In genomic region chr2:47520825-47521665, GRCh38 we compare ENCODE assay signal across 8 cellular contexts. TPM values are rescaled to one million over a fixed set of nuclear protein-coding genes. Genes with fewer than 3 reads are reported as not detected.
DNase-seq lines count a peak whose midpoint lies in the region; ATAC-seq and TF ChIP-seq lines count a peak whose summit lies in the region.

No MANE protein-coding gene starts in this region.

- intact Hi-C loops in IMR-90 (cut with micrococcal nuclease) (no loop called here), vagina (cut with DNase I) (no loop called here)

- H2BK5ac ChIP-seq in IMR-90 (ENCODE audit: low read depth, low read length, poor library complexity, severe bottlenecking) = no peak overlapping the region

- H3K27me3 ChIP-seq in IMR-90 (ENCODE audit: control insufficient read depth, insufficient read depth, low read length) = peaks cover 24% of the 10 kb centered on the region
- no peaks in the 10 kb centered on the region for H3K27me3 ChIP-seq in rectal smooth muscle tissue (ENCODE audit: control insufficient read depth, insufficient read depth, low read length)
- H3K27me3 ChIP-seq in vagina = no peaks in the 10 kb centered on the region

- no peak overlapping the region for H3K9ac ChIP-seq in IMR-90 (ENCODE audit: low read depth, low read length)
- H3K9ac ChIP-seq in rectal smooth muscle tissue (ENCODE audit: low read length) = no peak overlapping the region

- H4K20me1 ChIP-seq in IMR-90 (ENCODE audit: insufficient read depth, low read length) = no peaks in the 10 kb centered on the region

- H3K4me3 ChIP-seq in IMR-90 (ENCODE audit: insufficient read depth, low read depth, low read length) (peak overlapping the region; percentile 45), rectal smooth muscle tissue (ENCODE audit: low read length) (peak overlapping the region; percentile 71), vagina (peak overlapping the region; percentile 35 to 53)

- DNase-seq in DMS 273 (lab: John Stamatoyannopoulos, UW; ENCODE audit: unreplicated experiment) (peak; percentile 91), IMR-90 (peak; percentile 61), RWPE1 (ENCODE audit: low spot score) (peak; percentile 16), foreskin melanocyte (peak; percentile 24), vagina (ENCODE audit: extremely low spot score in 2 of 2) (no peak)
- DNase-seq in activated effector memory CD4-positive, alpha-beta T cell treated with Interleukin-2 at 50 U/mL for 16 hours = peak; percentile 72

- no peak overlapping the region for H4K5ac ChIP-seq in IMR-90 (ENCODE audit: low read depth, low read length)

- H3K4me1 ChIP-seq in IMR-90 (ENCODE audit: control insufficient read depth, insufficient read depth, low read length) (peaks cover 2% of the 10 kb centered on the region; the same call in 1 of the 2 replicates), rectal smooth muscle tissue (ENCODE audit: control insufficient read depth, insufficient read depth, low read length) (no peaks in the 10 kb centered on the region), vagina (peaks cover 12% of the 10 kb centered on the region)

- POLR2A ChIA-PET in IMR-90 (lab: Charles Lee; ENCODE audit: unreplicated experiment) = no interaction called here
- POLR2A ChIA-PET in RWPE1 (lab: Yijun Ruan, JAX; ENCODE audit: low non-redundant PET) = no interaction called here

- H3K14ac ChIP-seq in IMR-90 (replicated peaks; ENCODE audit: low read depth, low read length) = no peak overlapping the region

- no peaks in the 10 kb centered on the region for H3K79me1 ChIP-seq in IMR-90 (ENCODE audit: low read depth in 1 of 2, low read length in 2 of 2)

- CTCF ChIA-PET in IMR-90 (lab: Yijun Ruan, JAX) (interaction anchor here (0.6 to 1.1 kb wide), 3 partner anchors 8 to 246 kb away, joined by 3 to 5 read pairs (median 5); no protein-coding TSS in a partner anchor), RWPE1 (lab: Yijun Ruan, JAX) (interaction anchor here (1.3 kb wide), 1 partner anchor 13 kb away, joined by 9 read pairs; no protein-coding TSS in a partner anchor)

- TF ChIP-seq POLR2A in IMR-90 (IDR thresholded peaks at IDR 0.05; ENCODE audit: low read depth, low read length) = no peak
- no peak for TF ChIP-seq POLR2A in vagina (IDR thresholded peaks at IDR 0.05)

- no peak overlapping the region for H3K18ac ChIP-seq in IMR-90 (ENCODE audit: low read depth, low read length)

- peak; percentile 26; the same call in 1 of the 2 replicates for TF ChIP-seq RAD21 in IMR-90 (IDR thresholded peaks at IDR 0.05; ENCODE audit: low read length)

- TF ChIP-seq CTCF in IMR-90 (conservative IDR thresholded peaks at IDR 0.05; ENCODE audit: low read depth, low read length) (0 out of 2 replicates have a peak, but pooled peaks have one; percentile 21), RWPE1 (conservative IDR thresholded peaks at IDR 0.05; ENCODE audit: low read depth) (0 out of 2 replicates have a peak, but pooled peaks have one; percentile 14), vagina (IDR thresholded peaks at IDR 0.05) (no peak)

- peak overlapping the region in 1 of 2 experiments; percentile 43; a peak in 1 of 4 replicates for H4K8ac ChIP-seq in IMR-90 (ENCODE audit: low read depth in 2 of 2, low read length in 2 of 2)

- peak overlapping the region; percentile 13; the same call in 1 of the 2 replicates for H2BK120ac ChIP-seq in IMR-90 (ENCODE audit: low read depth, low read length)

- H3K4ac ChIP-seq in IMR-90 (ENCODE audit: low read depth, low read length) = no peak overlapping the region

- no TSS peak for BruUV-seq in IMR-90 (replicated peaks; lab: Mats Ljungman, UMichigan)

- H3K36me3 ChIP-seq in IMR-90 (ENCODE audit: control insufficient read depth, insufficient read depth, low read length) (no peaks in the 10 kb centered on the region), rectal smooth muscle tissue (ENCODE audit: control insufficient read depth, insufficient read depth, low read length) (no peaks in the 10 kb centered on the region), vagina (no peaks in the 10 kb centered on the region)

- H3K9me3 ChIP-seq in IMR-90 (ENCODE audit: control insufficient read depth, insufficient read depth, low read length) = no peaks in the 10 kb centered on the region
- no peaks in the 10 kb centered on the region for H3K9me3 ChIP-seq in vagina

- H3K27ac ChIP-seq in IMR-90 (ENCODE audit: insufficient read depth, low read length) (no peak overlapping the region; the same call in 1 of the 2 replicates), RWPE1 (no peak overlapping the region), rectal smooth muscle tissue (ENCODE audit: low read depth, low read length) (no peak overlapping the region), vagina (no peak overlapping the region)

- no peak overlapping the region for H2AK9ac ChIP-seq in IMR-90 (replicated peaks; ENCODE audit: low read depth, low read length, poor library complexity)

- peak overlapping the region; percentile 91 for H2AFZ ChIP-seq in IMR-90 (replicated peaks; ENCODE audit: low read length, poor library complexity)

- H3K9me1 ChIP-seq in IMR-90 (ENCODE audit: insufficient read depth, low read length) = no peaks in the 10 kb centered on the region

- no peak overlapping the region for H3K56ac ChIP-seq in IMR-90 (ENCODE audit: extremely low read depth, insufficient read depth, low read length)

- dilution Hi-C loops in IMR-90 (cut with HindIII; ENCODE audit: low sequenced_read_pairs, unreplicated experiment) = no loop called here

- no peak overlapping the region for H4K91ac ChIP-seq in IMR-90 (ENCODE audit: insufficient read depth, low read depth, low read length)

- ATAC-seq in GM21390 (IDR thresholded peaks at IDR 0.05; ENCODE audit: unreplicated experiment) = peak; percentile 82
- peak; percentile 79 for ATAC-seq in IMR-90 (ENCODE audit: low read depth)

- no peak overlapping the region for H2BK20ac ChIP-seq in IMR-90 (ENCODE audit: low read depth, low read length)

- 2% methylated on average over 69 of the region's 97 CpGs; no CpG with 5 or more reads in 1 of the 2 experiments for WGBS in IMR-90 (ENCODE audit: extremely low coverage in 2 of 2, insufficient read length in 1 of 2), 2 experiments

- H3K4me2 ChIP-seq in IMR-90 (ENCODE audit: low read depth, low read length) = peak overlapping the region; percentile 64

- no peak overlapping the region for H2AK5ac ChIP-seq in IMR-90 (ENCODE audit: low read depth, low read length)

- H2BK15ac ChIP-seq in IMR-90 (ENCODE audit: low read depth, low read length) = no peak overlapping the region

- in situ Hi-C loops in IMR-90 (cut with MboI; ENCODE audit: low sequenced_read_pairs) = no loop called here

- no peak overlapping the region for H3K23ac ChIP-seq in IMR-90 (ENCODE audit: low read depth, low read length)

TF ChIP-seq in IMR-90, 13 proteins besides CTCF, POLR2A, EP300 and RAD21:
- TF ChIP-seq RFX5 (IDR thresholded peaks at IDR 0.05; ENCODE audit: low read depth, low read length) (no peak), CEBPB (IDR thresholded peaks at IDR 0.05; ENCODE audit: low read depth, low read length) (no peak), SMC3 (IDR thresholded peaks at IDR 0.05; ENCODE audit: low read depth, low read length) (no peak), MAZ (IDR thresholded peaks at IDR 0.05; ENCODE audit: borderline replicate concordance, low read depth, low read length) (no peak), ELK1 (IDR thresholded peaks at IDR 0.05; ENCODE audit: borderline replicate concordance, low read depth, low read length) (no peak), USF2 (IDR thresholded peaks at IDR 0.05; ENCODE audit: low read depth, low read length) (peak; percentile 68), BHLHE40 (IDR thresholded peaks at IDR 0.05; ENCODE audit: low read depth, low read length) (no peak), MAFK (IDR thresholded peaks at IDR 0.05; ENCODE audit: low read depth, low read length) (no peak), CHD1 (IDR thresholded peaks at IDR 0.05; ENCODE audit: low read depth, low read length) (no peak), MXI1 (IDR thresholded peaks at IDR 0.05; ENCODE audit: borderline replicate concordance, low read depth, low read length) (peak; percentile 25; the same call in 1 of the 2 replicates), FOS (IDR thresholded peaks at IDR 0.05; ENCODE audit: low read depth, low read length) (no peak), RCOR1 (IDR thresholded peaks at IDR 0.05; ENCODE audit: insufficient replicate concordance, low read length) (no peak), NFE2L2 (IDR thresholded peaks at IDR 0.05; ENCODE audit: low read depth, low read length) (no peak)

RNA-seq across cellular contexts. Expression of gene KCNK12, which starts 49.7 kb away (rescaled TPM):
- total RNA-seq in IMR-90 (2012; rRNA removed) (not detected in 2 replicates), vagina (not detected)
- 0.02 TPM in 1 of 2 replicates, not detected in the other for polyA plus RNA-seq in IMR-90 (2012; rRNA removed)
- 0.01 TPM in 2 replicates for polyA plus RNA-seq in IMR-90 (2012; cell fraction: cytosol; rRNA removed)
- polyA plus RNA-seq in IMR-90 (2012; cell fraction: nucleus; rRNA removed; ENCODE audit: low replicate concordance) = 0.01 TPM in 2 replicates

Comparison
In these comparisons a context has a peak if more than half of its experiments do, and no peak if none do; other contexts are left out.
1. DNase-seq: peak in DMS 273 (single experiment), IMR-90 (single experiment), RWPE1 (single experiment), activated effector memory CD4-positive, alpha-beta T cell treated with Interleukin-2 at 50 U/mL for 16 hours (single experiment) and foreskin melanocyte (single experiment); none in vagina (0 of 2).
2. CTCF ChIP-seq: peak in IMR-90 (single experiment) and RWPE1 (single experiment); none in vagina (0 of 3).
3. Peak in every context shown above with its lines, with median percentiles within 50 percentile points of each other: H3K4me3 ChIP-seq.